In genomic region chr5:137212471-137212870, GRCh38 we compare ENCODE assay signal across 7 cellular contexts.
"Had no signal": no experiment of that assay in that cellular context is flagged by ENCODE, and none has a peak within 500 bp of the region (broad histone marks: within the 10 kb centered on the region; RNA-seq: fewer than 3 reads in every experiment).

No MANE protein-coding gene starts in this region.

- H3K27ac Mint-ChIP-seq: GM23338, H9, IgD-negative memory B cell had no signal

- H3K4me1 Mint-ChIP-seq: IgD-negative memory B cell had no signal

- H3K4me2 ChIP-seq: GM23338 had no signal

- DNase-seq: H9, HCEC 1CT, KBM-7 had no signal

- H3K9me3 Mint-ChIP-seq: GM23338, H9, IgD-negative memory B cell had no signal

- H3K27ac ChIP-seq: HL-60 had no signal

- H3K4me3 ChIP-seq: GM23338 had no signal

- H2AFZ ChIP-seq: GM23338 had no signal

- H3K4me3 Mint-ChIP-seq: GM23338, H9, IgD-negative memory B cell had no signal

- ATAC-seq: GM23338, HepG2 had no signal

- H3K27me3 Mint-ChIP-seq: IgD-negative memory B cell had no signal
